ENCODE assay signal across 11 cellular contexts in genomic region chr1:9250586-9251381, GRCh38. TPM values are rescaled to one million over a fixed set of nuclear protein-coding genes. Genes with fewer than 3 reads are reported as not detected.
DNase-seq lines count a peak whose midpoint lies in the region; ATAC-seq and TF ChIP-seq lines count a peak whose summit lies in the region.
"Had no signal": no experiment of that assay in that cellular context is flagged by ENCODE, and none has a peak within 500 bp of the region (broad histone marks: within the 10 kb centered on the region; RNA-seq: fewer than 3 reads in every experiment).

No MANE protein-coding gene starts in this region.

- intact Hi-C loops in lower lobe of right lung (cut with DNase I) (no loop called here), spleen (cut with DNase I; ENCODE audit: low total_unique reads) (no loop called here)

- H3K36me3 Mint-ChIP-seq in effector memory CD8-positive, alpha-beta T cell (ENCODE audit: insufficient read depth): peaks cover 7% of the 10 kb centered on the region

- TF ChIP-seq CTCF in Peyer's patch (IDR thresholded peaks at IDR 0.05) (no peak), lower lobe of right lung (IDR thresholded peaks at IDR 0.05) (no peak), spleen (IDR thresholded peaks at IDR 0.05 in 8 of 11, conservative IDR thresholded peaks at IDR 0.05 in 3 of 11) (no peak)

- peak; percentile 84 to 85 for ATAC-seq in lower lobe of right lung
- no peak for ATAC-seq in HG03280 (IDR thresholded peaks at IDR 0.05; ENCODE audit: unreplicated experiment)
- ATAC-seq in effector memory CD8-positive, alpha-beta T cell (replicated peaks): no peak

- H3K27ac ChIP-seq in Peyer's patch (peak overlapping the region; percentile 19 to 85 (median 61)), esophagus (ENCODE audit: low read depth in 2 of 2, low read length in 1 of 2) (peak overlapping the region; percentile 7 to 86), lower lobe of right lung (peak overlapping the region; percentile 76), spleen (peak overlapping the region in 6 of 8 donors; percentile 50 to 80 (median 64))
- H3K27ac ChIP-seq: BLaER1 had no signal

- DNase-seq in Peyer's patch (peak in 2 of 3 donors; percentile 75 to 77), lower lobe of right lung (peak; percentile 73), spleen (peak; percentile 38), GF-D8 (lab: John Stamatoyannopoulos, UW) (no peak), NK-92 (lab: John Stamatoyannopoulos, UW; ENCODE audit: unreplicated experiment) (no peak)
- no peak for DNase-seq in effector memory CD8-positive, alpha-beta T cell
- DNase-seq: T1000 had no signal

- H3K27ac Mint-ChIP-seq in effector memory CD8-positive, alpha-beta T cell: no peak overlapping the region

- no peaks in the 10 kb centered on the region for H3K9me3 ChIP-seq in Peyer's patch
- H3K9me3 ChIP-seq in esophagus (ENCODE audit: control insufficient read depth in 2 of 2, insufficient read depth in 1 of 2, low read depth in 1 of 2, low read length in 1 of 2): no peaks in the 10 kb centered on the region
- no peaks in the 10 kb centered on the region for H3K9me3 ChIP-seq in lower lobe of right lung
- H3K9me3 ChIP-seq in spleen: no peaks in the 10 kb centered on the region
- H3K9me3 ChIP-seq: BLaER1 had no signal

- no peaks in the 10 kb centered on the region for H3K27me3 ChIP-seq in Peyer's patch
- no peaks in the 10 kb centered on the region for H3K27me3 ChIP-seq in esophagus (ENCODE audit: control insufficient read depth in 1 of 2, insufficient read depth in 2 of 2, low read length in 2 of 2)
- no peaks in the 10 kb centered on the region for H3K27me3 ChIP-seq in lower lobe of right lung (ENCODE audit: low read depth)
- H3K27me3 ChIP-seq in spleen (replicated peaks in 1 of 7): no peaks in the 10 kb centered on the region
- H3K27me3 ChIP-seq: BLaER1 had no signal

- no peaks in the 10 kb centered on the region for H3K9me3 Mint-ChIP-seq in effector memory CD8-positive, alpha-beta T cell

- H3K4me3 Mint-ChIP-seq in effector memory CD8-positive, alpha-beta T cell: no peak overlapping the region

- WGBS in esophagus, 2 donors: 44% methylated on average over 19 of the region's 19 CpGs
- WGBS in spleen, 5 donors: 52 to 74% (median 65%) methylated on average over 15 to 19 of the region's 19 CpGs

- TF ChIP-seq POLR2A in Peyer's patch (IDR thresholded peaks at IDR 0.05) (peak in 1 of 2 donors; percentile 62), spleen (IDR thresholded peaks at IDR 0.05) (no peak)

- H3K36me3 ChIP-seq in Peyer's patch: peaks cover 0 to 13% (median 0%) of the 10 kb centered on the region in 3 donors
- peaks cover 0 to 14% of the 10 kb centered on the region in 2 donors for H3K36me3 ChIP-seq in esophagus (ENCODE audit: control insufficient read depth in 2 of 2, insufficient read depth in 2 of 2, low read length in 1 of 2)
- H3K36me3 ChIP-seq in lower lobe of right lung: peaks cover 26% of the 10 kb centered on the region
- peaks cover 0 to 90% (median 32%) of the 10 kb centered on the region in 6 donors for H3K36me3 ChIP-seq in spleen

- H3K4me1 Mint-ChIP-seq in effector memory CD8-positive, alpha-beta T cell (ENCODE audit: low read depth in 2 of 2): peaks cover 13 to 24% of the 10 kb centered on the region in 2 donors

- H3K27me3 Mint-ChIP-seq in effector memory CD8-positive, alpha-beta T cell: no peaks in the 10 kb centered on the region

- peaks cover 0 to 61% (median 5%) of the 10 kb centered on the region in 4 donors for H3K4me1 ChIP-seq in Peyer's patch
- H3K4me1 ChIP-seq in esophagus (ENCODE audit: control insufficient read depth in 2 of 2, insufficient read depth in 2 of 2, low read length in 1 of 2): peaks cover 24 to 31% of the 10 kb centered on the region in 2 donors
- H3K4me1 ChIP-seq in lower lobe of right lung: peaks cover 36% of the 10 kb centered on the region
- H3K4me1 ChIP-seq in spleen: peaks cover 17 to 85% (median 41%) of the 10 kb centered on the region in 6 donors

- H3K4me3 ChIP-seq in Peyer's patch (peak overlapping the region in 2 of 4 donors; percentile 28 to 30), esophagus (ENCODE audit: low read depth in 1 of 2, low read length in 2 of 2) (no peak overlapping the region), lower lobe of right lung (peak overlapping the region; percentile 21), spleen (peak overlapping the region in 1 of 8 donors; percentile 24)
- H3K4me3 ChIP-seq: BLaER1, smooth muscle cell had no signal

RNA-seq across cellular contexts. Expression of gene H6PD, which starts 16.2 kb away (rescaled TPM):
- 10 to 100 TPM; 23.1 to 72.9 (median 37.2) TPM for total RNA-seq in Peyer's patch
- 1 to 10 TPM; 7.1 to 8.9 TPM for polyA plus RNA-seq in esophagus
- 40.7 TPM for total RNA-seq in lower lobe of right lung
- total RNA-seq in spleen: 10 to 100 TPM; 32.1 to 55.3 (median 37.8) TPM
- 10 to 100 TPM in 1 of 3 donors, 1 to 10 TPM in 2; 4.5 to 13.9 (median 5.5) TPM for polyA plus RNA-seq in spleen

RNA-seq across cellular contexts. Expression of gene SPSB1, which starts 41.9 kb away (rescaled TPM):
- total RNA-seq in Peyer's patch (100 to 1,000 TPM in 2 of 4 donors, 10 to 100 TPM in 2; 69.3 to 168 (median 94.1) TPM), lower lobe of right lung (14.7 TPM), spleen (1 to 10 TPM; 2.4 to 7.9 (median 5.3) TPM)
- polyA plus RNA-seq in esophagus (10 to 100 TPM; 14.4 to 20.9 TPM), spleen (1 to 10 TPM; 1.3 to 3.4 (median 2.7) TPM)

Comparison
In these comparisons a context has a peak if more than half of its experiments do, and no peak if none do; other contexts are left out.
1. DNase-seq: peak in Peyer's patch (2 of 3), lower lobe of right lung (single experiment) and spleen (single experiment); none in GF-D8 (single experiment), NK-92 (single experiment) and effector memory CD8-positive, alpha-beta T cell (0 of 3).
2. ATAC-seq: peak in lower lobe of right lung (2 of 2); none in HG03280 (single experiment) and effector memory CD8-positive, alpha-beta T cell (single experiment).
3. Peak in every context shown above with its lines, with median percentiles within 50 percentile points of each other: H3K27ac ChIP-seq.